ENCODE assay signal across 12 cellular contexts in genomic region chr14:65732112-65732511, GRCh38.
DNase-seq lines count a peak whose midpoint lies in the region; ATAC-seq and TF ChIP-seq lines count a peak whose summit lies in the region.
"Had no signal": no experiment of that assay in that cellular context is flagged by ENCODE, and none has a peak within 500 bp of the region (broad histone marks: within the 10 kb centered on the region; RNA-seq: fewer than 3 reads in every experiment).

No MANE protein-coding gene starts in this region.

- no peaks in the 10 kb centered on the region for H3K27me3 Mint-ChIP-seq in activated naive CD4-positive, alpha-beta T cell treated with anti-CD3 and anti-CD28 coated beads, Interleukin-2, amount 50 U/mL, for 24 hours
- no peaks in the 10 kb centered on the region for H3K27me3 Mint-ChIP-seq in stimulated activated naive CD8-positive, alpha-beta T cell treated with anti-CD3 and anti-CD28 coated beads, Interleukin-15, amount 100 ng/mL, for 72 hours

- H3K4me3 ChIP-seq in OCI-LY3 (ENCODE audit: low read length), result no peak overlapping the region
- no peak overlapping the region for H3K4me3 ChIP-seq in MG63

- H3K27ac Mint-ChIP-seq in activated naive CD4-positive, alpha-beta T cell treated with anti-CD3 and anti-CD28 coated beads, Interleukin-2, amount 50 U/mL, for 24 hours, result peak overlapping the region; percentile 79
- peak overlapping the region in 1 of 2 donors; percentile 3 for H3K27ac Mint-ChIP-seq in stimulated activated naive CD8-positive, alpha-beta T cell treated with anti-CD3 and anti-CD28 coated beads, Interleukin-15, amount 100 ng/mL, for 72 hours

- peak overlapping the region; percentile 35 for H3K4me2 ChIP-seq in OCI-LY3 (ENCODE audit: low read length)

- H3K4me3 Mint-ChIP-seq in activated naive CD4-positive, alpha-beta T cell treated with anti-CD3 and anti-CD28 coated beads, Interleukin-2, amount 50 U/mL, for 24 hours, result no peak overlapping the region
- peak overlapping the region in 1 of 2 donors; percentile 51 for H3K4me3 Mint-ChIP-seq in stimulated activated naive CD8-positive, alpha-beta T cell treated with anti-CD3 and anti-CD28 coated beads, Interleukin-15, amount 100 ng/mL, for 72 hours

- H3K9me3 Mint-ChIP-seq in activated naive CD4-positive, alpha-beta T cell treated with anti-CD3 and anti-CD28 coated beads, Interleukin-2, amount 50 U/mL, for 24 hours, result peaks cover 4% of the 10 kb centered on the region
- peaks cover 0 to 11% of the 10 kb centered on the region in 2 donors for H3K9me3 Mint-ChIP-seq in stimulated activated naive CD8-positive, alpha-beta T cell treated with anti-CD3 and anti-CD28 coated beads, Interleukin-15, amount 100 ng/mL, for 72 hours

- no peak overlapping the region for H3K27ac ChIP-seq in OCI-LY3 (ENCODE audit: low read length)
- H3K27ac ChIP-seq: neutrophil had no signal

- no peak overlapping the region for H2AFZ ChIP-seq in OCI-LY3 (ENCODE audit: low read depth, low read length)

- peaks cover 9% of the 10 kb centered on the region for H3K4me1 ChIP-seq in OCI-LY3 (ENCODE audit: low read length)

- no peaks in the 10 kb centered on the region for H4K20me1 ChIP-seq in OCI-LY3 (ENCODE audit: insufficient read depth, low read length)

- H3K27me3 ChIP-seq in OCI-LY3 (ENCODE audit: low read depth, low read length), result no peaks in the 10 kb centered on the region
- no peaks in the 10 kb centered on the region for H3K27me3 ChIP-seq in MG63
- H3K27me3 ChIP-seq: neutrophil had no signal

- no peaks in the 10 kb centered on the region for H3K79me2 ChIP-seq in OCI-LY3 (ENCODE audit: low read length)

- TF ChIP-seq CTCF in OCI-LY3 (IDR thresholded peaks at IDR 0.05; ENCODE audit: low read depth, low read length), result no peak

- no peak for DNase-seq in activated naive CD4-positive, alpha-beta T cell treated with anti-CD3 and anti-CD28 coated beads, Interleukin-2, amount 50 U/mL, for 16 hours
- DNase-seq in stimulated activated naive CD8-positive, alpha-beta T cell treated with anti-CD3 and anti-CD28 coated beads, Interleukin-15, amount 100 ng/mL, for 72 hours, result peak; percentile 16 to 17
- no peak for DNase-seq in kidney glomerular epithelial cell (lab: John Stamatoyannopoulos, UW)
- no peak for DNase-seq in MG63
- DNase-seq in iPS-NIHi11 (ENCODE audit: low spot score), result no peak
- DNase-seq: anterior cingulate cortex, foreskin fibroblast, NCI-H1436 treated with DMSO at 0.1 percent for 48 hours had no signal

- H3K9ac ChIP-seq in OCI-LY3 (ENCODE audit: low read length), result no peak overlapping the region

- peak; percentile 97 for ATAC-seq in HG02759 (IDR thresholded peaks at IDR 0.05; ENCODE audit: unreplicated experiment)
- ATAC-seq in stimulated activated naive CD8-positive, alpha-beta T cell treated with anti-CD3 and anti-CD28 coated beads, Interleukin-15, amount 100 ng/mL, for 72 hours, result peak; percentile 100

- H3K4me1 Mint-ChIP-seq in activated naive CD4-positive, alpha-beta T cell treated with anti-CD3 and anti-CD28 coated beads, Interleukin-2, amount 50 U/mL, for 24 hours, result peaks cover 9% of the 10 kb centered on the region
- H3K4me1 Mint-ChIP-seq in stimulated activated naive CD8-positive, alpha-beta T cell treated with anti-CD3 and anti-CD28 coated beads, Interleukin-15, amount 100 ng/mL, for 72 hours, result peaks cover 12% of the 10 kb centered on the region

- H3K36me3 ChIP-seq in OCI-LY3 (replicated peaks; ENCODE audit: low read depth, low read length) (no peaks in the 10 kb centered on the region), MG63 (no peaks in the 10 kb centered on the region)
- H3K36me3 ChIP-seq: neutrophil had no signal

- no peaks in the 10 kb centered on the region for H3K9me3 ChIP-seq in OCI-LY3 (ENCODE audit: insufficient read depth, low read length)
- H3K9me3 ChIP-seq in MG63, result no peaks in the 10 kb centered on the region
- H3K9me3 ChIP-seq: neutrophil had no signal

- peaks cover 26% of the 10 kb centered on the region for H3K36me3 Mint-ChIP-seq in activated naive CD4-positive, alpha-beta T cell treated with anti-CD3 and anti-CD28 coated beads, Interleukin-2, amount 50 U/mL, for 24 hours

Comparison
In these comparisons a context has a peak if more than half of its experiments do, and no peak if none do; other contexts are left out.
1. DNase-seq: peak in stimulated activated naive CD8-positive, alpha-beta T cell treated with anti-CD3 and anti-CD28 coated beads, Interleukin-15, amount 100 ng/mL, for 72 hours (2 of 2); none in activated naive CD4-positive, alpha-beta T cell treated with anti-CD3 and anti-CD28 coated beads, Interleukin-2, amount 50 U/mL, for 16 hours (single experiment), kidney glomerular epithelial cell (single experiment), MG63 (single experiment) and iPS-NIHi11 (single experiment).